1 cellular context compared by ENCODE assay signal in the genomic region with DNA sequence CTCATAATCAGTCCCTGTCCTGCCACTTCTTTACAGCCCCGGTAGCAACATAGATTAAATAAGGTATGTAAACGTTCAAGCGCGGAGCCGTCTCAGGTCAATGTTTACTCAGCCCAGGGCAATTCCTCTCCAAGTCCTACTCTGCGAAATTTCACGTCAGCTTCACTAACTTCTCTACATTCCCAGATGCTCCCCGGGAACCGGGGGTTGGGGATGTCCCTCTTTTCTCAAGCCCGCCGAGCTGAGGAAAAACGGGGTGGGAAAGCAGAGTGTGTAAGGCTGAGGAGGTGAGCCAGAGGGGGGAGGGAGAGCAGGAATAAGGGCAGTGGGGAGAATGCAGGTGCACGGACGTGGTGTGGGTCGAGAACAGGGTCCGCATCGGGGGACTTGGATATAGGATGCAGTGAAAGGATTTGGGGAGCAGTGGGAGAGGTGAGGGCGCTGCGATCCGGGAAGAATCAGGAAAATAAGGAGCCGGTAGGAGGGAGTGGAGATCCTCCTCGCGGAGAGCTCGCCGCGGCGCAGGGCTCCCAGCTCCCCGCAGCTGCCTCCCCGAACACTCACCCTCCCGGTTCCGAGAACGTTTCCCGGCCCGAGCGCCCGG.
TF ChIP-seq lines count a peak whose summit lies in the region.

No MANE protein-coding gene starts in this region.

TF ChIP-seq in HepG2, 621 proteins besides CTCF, POLR2A, EP300 and RAD21 (continued from another document and continues in another):
- TF ChIP-seq, protein P1, sequence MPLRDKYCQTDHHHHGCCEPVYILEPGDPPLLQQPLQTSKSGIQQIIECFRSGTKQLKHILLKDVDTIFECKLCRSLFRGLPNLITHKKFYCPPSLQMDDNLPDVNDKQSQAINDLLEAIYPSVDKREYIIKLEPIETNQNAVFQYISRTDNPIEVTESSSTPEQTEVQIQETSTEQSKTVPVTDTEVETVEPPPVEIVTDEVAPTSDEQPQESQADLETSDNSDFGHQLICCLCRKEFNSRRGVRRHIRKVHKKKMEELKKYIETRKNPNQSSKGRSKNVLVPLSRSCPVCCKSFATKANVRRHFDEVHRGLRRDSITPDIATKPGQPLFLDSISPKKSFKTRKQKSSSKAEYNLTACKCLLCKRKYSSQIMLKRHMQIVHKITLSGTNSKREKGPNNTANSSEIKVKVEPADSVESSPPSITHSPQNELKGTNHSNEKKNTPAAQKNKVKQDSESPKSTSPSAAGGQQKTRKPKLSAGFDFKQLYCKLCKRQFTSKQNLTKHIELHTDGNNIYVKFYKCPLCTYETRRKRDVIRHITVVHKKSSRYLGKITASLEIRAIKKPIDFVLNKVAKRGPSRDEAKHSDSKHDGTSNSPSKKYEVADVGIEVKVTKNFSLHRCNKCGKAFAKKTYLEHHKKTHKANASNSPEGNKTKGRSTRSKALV (CRISPR knock-in tag; IDR thresholded peaks at IDR 0.05) = no peak
- TF ChIP-seq ZNF468 (CRISPR knock-in tag; IDR thresholded peaks at IDR 0.05) (no peak), SP140L (CRISPR knock-in tag; IDR thresholded peaks at IDR 0.05; ENCODE audit: borderline replicate concordance) (no peak), KAT8 (CRISPR knock-in tag; IDR thresholded peaks at IDR 0.05) (peak; percentile 29; the same call in 1 of the 2 replicates), CEBPG (CRISPR knock-in tag; IDR thresholded peaks at IDR 0.05) (no peak), ZBTB38 (CRISPR knock-in tag; IDR thresholded peaks at IDR 0.05) (no peak; the same call in 1 of the 2 replicates), ZNF678 (CRISPR knock-in tag; IDR thresholded peaks at IDR 0.05) (0 out of 2 replicates have a peak, but pooled peaks have one; percentile 26), JARID2 (CRISPR knock-in tag; IDR thresholded peaks at IDR 0.05; ENCODE audit: insufficient replicate concordance) (no peak), ZNF577 (CRISPR knock-in tag; IDR thresholded peaks at IDR 0.05; ENCODE audit: borderline replicate concordance, low read depth) (no peak), NFIC (IDR thresholded peaks at IDR 0.05; ENCODE audit: low read length) (no peak), JDP2 (CRISPR knock-in tag; IDR thresholded peaks at IDR 0.05; ENCODE audit: borderline replicate concordance) (no peak), ZNF713 (CRISPR knock-in tag; IDR thresholded peaks at IDR 0.05) (0 out of 2 replicates have a peak, but pooled peaks have one; percentile 33), ZKSCAN5 (CRISPR knock-in tag; IDR thresholded peaks at IDR 0.05) (no peak), ZNF253 (CRISPR knock-in tag; IDR thresholded peaks at IDR 0.05; ENCODE audit: borderline replicate concordance) (0 out of 2 replicates have a peak, but pooled peaks have one; percentile 15), RAD51 (IDR thresholded peaks at IDR 0.05; ENCODE audit: borderline replicate concordance) (no peak), ZNF83 (CRISPR knock-in tag; IDR thresholded peaks at IDR 0.05; ENCODE audit: borderline replicate concordance) (no peak), ZIK1 (CRISPR knock-in tag; IDR thresholded peaks at IDR 0.05; ENCODE audit: borderline replicate concordance, low read depth) (0 out of 2 replicates have a peak, but pooled peaks have one; percentile 18), XRCC5 (optimal IDR thresholded peaks at IDR 0.05; ENCODE audit: low read length) (peak; percentile 58), ZFP82 (CRISPR knock-in tag; IDR thresholded peaks at IDR 0.05; ENCODE audit: borderline replicate concordance) (no peak), ZFP90 (CRISPR knock-in tag; IDR thresholded peaks at IDR 0.05; ENCODE audit: borderline replicate concordance) (peak; percentile 62; the same call in 1 of the 2 replicates)
- TF ChIP-seq, protein P2, sequence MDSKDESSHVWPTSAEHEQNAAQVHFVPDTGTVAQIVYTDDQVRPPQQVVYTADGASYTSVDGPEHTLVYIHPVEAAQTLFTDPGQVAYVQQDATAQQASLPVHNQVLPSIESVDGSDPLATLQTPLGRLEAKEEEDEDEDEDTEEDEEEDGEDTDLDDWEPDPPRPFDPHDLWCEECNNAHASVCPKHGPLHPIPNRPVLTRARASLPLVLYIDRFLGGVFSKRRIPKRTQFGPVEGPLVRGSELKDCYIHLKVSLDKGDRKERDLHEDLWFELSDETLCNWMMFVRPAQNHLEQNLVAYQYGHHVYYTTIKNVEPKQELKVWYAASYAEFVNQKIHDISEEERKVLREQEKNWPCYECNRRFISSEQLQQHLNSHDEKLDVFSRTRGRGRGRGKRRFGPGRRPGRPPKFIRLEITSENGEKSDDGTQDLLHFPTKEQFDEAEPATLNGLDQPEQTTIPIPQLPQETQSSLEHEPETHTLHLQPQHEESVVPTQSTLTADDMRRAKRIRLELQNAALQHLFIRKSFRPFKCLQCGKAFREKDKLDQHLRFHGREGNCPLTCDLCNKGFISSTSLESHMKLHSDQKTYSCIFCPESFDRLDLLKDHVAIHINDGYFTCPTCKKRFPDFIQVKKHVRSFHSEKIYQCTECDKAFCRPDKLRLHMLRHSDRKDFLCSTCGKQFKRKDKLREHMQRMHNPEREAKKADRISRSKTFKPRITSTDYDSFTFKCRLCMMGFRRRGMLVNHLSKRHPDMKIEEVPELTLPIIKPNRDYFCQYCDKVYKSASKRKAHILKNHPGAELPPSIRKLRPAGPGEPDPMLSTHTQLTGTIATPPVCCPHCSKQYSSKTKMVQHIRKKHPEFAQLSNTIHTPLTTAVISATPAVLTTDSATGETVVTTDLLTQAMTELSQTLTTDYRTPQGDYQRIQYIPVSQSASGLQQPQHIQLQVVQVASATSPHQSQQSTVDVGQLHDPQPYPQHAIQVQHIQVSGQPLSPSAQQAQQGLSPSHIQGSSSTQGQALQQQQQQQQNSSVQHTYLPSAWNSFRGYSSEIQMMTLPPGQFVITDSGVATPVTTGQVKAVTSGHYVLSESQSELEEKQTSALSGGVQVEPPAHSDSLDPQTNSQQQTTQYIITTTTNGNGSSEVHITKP (CRISPR knock-in tag; IDR thresholded peaks at IDR 0.05; ENCODE audit: low read depth) = no peak
- TF ChIP-seq, protein P3, sequence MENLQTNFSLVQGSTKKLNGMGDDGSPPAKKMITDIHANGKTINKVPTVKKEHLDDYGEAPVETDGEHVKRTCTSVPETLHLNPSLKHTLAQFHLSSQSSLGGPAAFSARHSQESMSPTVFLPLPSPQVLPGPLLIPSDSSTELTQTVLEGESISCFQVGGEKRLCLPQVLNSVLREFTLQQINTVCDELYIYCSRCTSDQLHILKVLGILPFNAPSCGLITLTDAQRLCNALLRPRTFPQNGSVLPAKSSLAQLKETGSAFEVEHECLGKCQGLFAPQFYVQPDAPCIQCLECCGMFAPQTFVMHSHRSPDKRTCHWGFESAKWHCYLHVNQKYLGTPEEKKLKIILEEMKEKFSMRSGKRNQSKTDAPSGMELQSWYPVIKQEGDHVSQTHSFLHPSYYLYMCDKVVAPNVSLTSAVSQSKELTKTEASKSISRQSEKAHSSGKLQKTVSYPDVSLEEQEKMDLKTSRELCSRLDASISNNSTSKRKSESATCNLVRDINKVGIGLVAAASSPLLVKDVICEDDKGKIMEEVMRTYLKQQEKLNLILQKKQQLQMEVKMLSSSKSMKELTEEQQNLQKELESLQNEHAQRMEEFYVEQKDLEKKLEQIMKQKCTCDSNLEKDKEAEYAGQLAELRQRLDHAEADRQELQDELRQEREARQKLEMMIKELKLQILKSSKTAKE (CRISPR knock-in tag; IDR thresholded peaks at IDR 0.05; ENCODE audit: borderline replicate concordance) = peak; percentile 73
- TF ChIP-seq, protein P4, sequence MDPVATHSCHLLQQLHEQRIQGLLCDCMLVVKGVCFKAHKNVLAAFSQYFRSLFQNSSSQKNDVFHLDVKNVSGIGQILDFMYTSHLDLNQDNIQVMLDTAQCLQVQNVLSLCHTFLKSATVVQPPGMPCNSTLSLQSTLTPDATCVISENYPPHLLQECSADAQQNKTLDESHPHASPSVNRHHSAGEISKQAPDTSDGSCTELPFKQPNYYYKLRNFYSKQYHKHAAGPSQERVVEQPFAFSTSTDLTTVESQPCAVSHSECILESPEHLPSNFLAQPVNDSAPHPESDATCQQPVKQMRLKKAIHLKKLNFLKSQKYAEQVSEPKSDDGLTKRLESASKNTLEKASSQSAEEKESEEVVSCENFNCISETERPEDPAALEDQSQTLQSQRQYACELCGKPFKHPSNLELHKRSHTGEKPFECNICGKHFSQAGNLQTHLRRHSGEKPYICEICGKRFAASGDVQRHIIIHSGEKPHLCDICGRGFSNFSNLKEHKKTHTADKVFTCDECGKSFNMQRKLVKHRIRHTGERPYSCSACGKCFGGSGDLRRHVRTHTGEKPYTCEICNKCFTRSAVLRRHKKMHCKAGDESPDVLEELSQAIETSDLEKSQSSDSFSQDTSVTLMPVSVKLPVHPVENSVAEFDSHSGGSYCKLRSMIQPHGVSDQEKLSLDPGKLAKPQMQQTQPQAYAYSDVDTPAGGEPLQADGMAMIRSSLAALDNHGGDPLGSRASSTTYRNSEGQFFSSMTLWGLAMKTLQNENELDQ (CRISPR knock-in tag; IDR thresholded peaks at IDR 0.05; ENCODE audit: borderline replicate concordance) = no peak
- TF ChIP-seq, protein P5, sequence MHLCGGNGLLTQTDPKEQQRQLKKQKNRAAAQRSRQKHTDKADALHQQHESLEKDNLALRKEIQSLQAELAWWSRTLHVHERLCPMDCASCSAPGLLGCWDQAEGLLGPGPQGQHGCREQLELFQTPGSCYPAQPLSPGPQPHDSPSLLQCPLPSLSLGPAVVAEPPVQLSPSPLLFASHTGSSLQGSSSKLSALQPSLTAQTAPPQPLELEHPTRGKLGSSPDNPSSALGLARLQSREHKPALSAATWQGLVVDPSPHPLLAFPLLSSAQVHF (CRISPR knock-in tag; IDR thresholded peaks at IDR 0.05) = 0 out of 2 replicates have a peak, but pooled peaks have one; percentile 18
- TF ChIP-seq, protein P6, sequence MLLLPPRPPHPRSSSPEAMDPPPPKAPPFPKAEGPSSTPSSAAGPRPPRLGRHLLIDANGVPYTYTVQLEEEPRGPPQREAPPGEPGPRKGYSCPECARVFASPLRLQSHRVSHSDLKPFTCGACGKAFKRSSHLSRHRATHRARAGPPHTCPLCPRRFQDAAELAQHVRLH (CRISPR knock-in tag; IDR thresholded peaks at IDR 0.05; ENCODE audit: borderline replicate concordance, low read depth) = 0 out of 2 replicates have a peak, but pooled peaks have one; percentile 28
- TF ChIP-seq, protein P7, sequence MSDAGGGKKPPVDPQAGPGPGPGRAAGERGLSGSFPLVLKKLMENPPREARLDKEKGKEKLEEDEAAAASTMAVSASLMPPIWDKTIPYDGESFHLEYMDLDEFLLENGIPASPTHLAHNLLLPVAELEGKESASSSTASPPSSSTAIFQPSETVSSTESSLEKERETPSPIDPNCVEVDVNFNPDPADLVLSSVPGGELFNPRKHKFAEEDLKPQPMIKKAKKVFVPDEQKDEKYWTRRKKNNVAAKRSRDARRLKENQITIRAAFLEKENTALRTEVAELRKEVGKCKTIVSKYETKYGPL (CRISPR knock-in tag; IDR thresholded peaks at IDR 0.05) = no peak
- TF ChIP-seq, protein P8, sequence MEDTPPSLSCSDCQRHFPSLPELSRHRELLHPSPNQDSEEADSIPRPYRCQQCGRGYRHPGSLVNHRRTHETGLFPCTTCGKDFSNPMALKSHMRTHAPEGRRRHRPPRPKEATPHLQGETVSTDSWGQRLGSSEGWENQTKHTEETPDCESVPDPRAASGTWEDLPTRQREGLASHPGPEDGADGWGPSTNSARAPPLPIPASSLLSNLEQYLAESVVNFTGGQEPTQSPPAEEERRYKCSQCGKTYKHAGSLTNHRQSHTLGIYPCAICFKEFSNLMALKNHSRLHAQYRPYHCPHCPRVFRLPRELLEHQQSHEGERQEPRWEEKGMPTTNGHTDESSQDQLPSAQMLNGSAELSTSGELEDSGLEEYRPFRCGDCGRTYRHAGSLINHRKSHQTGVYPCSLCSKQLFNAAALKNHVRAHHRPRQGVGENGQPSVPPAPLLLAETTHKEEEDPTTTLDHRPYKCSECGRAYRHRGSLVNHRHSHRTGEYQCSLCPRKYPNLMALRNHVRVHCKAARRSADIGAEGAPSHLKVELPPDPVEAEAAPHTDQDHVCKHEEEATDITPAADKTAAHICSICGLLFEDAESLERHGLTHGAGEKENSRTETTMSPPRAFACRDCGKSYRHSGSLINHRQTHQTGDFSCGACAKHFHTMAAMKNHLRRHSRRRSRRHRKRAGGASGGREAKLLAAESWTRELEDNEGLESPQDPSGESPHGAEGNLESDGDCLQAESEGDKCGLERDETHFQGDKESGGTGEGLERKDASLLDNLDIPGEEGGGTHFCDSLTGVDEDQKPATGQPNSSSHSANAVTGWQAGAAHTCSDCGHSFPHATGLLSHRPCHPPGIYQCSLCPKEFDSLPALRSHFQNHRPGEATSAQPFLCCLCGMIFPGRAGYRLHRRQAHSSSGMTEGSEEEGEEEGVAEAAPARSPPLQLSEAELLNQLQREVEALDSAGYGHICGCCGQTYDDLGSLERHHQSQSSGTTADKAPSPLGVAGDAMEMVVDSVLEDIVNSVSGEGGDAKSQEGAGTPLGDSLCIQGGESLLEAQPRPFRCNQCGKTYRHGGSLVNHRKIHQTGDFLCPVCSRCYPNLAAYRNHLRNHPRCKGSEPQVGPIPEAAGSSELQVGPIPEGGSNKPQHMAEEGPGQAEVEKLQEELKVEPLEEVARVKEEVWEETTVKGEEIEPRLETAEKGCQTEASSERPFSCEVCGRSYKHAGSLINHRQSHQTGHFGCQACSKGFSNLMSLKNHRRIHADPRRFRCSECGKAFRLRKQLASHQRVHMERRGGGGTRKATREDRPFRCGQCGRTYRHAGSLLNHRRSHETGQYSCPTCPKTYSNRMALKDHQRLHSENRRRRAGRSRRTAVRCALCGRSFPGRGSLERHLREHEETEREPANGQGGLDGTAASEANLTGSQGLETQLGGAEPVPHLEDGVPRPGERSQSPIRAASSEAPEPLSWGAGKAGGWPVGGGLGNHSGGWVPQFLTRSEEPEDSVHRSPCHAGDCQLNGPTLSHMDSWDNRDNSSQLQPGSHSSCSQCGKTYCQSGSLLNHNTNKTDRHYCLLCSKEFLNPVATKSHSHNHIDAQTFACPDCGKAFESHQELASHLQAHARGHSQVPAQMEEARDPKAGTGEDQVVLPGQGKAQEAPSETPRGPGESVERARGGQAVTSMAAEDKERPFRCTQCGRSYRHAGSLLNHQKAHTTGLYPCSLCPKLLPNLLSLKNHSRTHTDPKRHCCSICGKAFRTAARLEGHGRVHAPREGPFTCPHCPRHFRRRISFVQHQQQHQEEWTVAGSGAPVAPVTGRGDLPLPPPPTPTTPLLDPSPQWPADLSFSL (CRISPR knock-in tag; IDR thresholded peaks at IDR 0.05) = no peak
- TF ChIP-seq, protein P9, sequence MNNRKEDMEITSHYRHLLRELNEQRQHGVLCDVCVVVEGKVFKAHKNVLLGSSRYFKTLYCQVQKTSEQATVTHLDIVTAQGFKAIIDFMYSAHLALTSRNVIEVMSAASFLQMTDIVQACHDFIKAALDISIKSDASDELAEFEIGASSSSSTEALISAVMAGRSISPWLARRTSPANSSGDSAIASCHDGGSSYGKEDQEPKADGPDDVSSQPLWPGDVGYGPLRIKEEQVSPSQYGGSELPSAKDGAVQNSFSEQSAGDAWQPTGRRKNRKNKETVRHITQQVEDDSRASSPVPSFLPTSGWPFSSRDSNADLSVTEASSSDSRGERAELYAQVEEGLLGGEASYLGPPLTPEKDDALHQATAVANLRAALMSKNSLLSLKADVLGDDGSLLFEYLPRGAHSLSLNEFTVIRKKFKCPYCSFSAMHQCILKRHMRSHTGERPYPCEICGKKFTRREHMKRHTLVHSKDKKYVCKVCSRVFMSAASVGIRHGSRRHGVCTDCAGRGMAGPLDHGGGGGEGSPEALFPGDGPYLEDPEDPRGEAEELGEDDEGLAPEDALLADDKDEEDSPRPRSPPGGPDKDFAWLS (CRISPR knock-in tag; IDR thresholded peaks at IDR 0.05; ENCODE audit: borderline replicate concordance) = no peak
- TF ChIP-seq, protein P10, sequence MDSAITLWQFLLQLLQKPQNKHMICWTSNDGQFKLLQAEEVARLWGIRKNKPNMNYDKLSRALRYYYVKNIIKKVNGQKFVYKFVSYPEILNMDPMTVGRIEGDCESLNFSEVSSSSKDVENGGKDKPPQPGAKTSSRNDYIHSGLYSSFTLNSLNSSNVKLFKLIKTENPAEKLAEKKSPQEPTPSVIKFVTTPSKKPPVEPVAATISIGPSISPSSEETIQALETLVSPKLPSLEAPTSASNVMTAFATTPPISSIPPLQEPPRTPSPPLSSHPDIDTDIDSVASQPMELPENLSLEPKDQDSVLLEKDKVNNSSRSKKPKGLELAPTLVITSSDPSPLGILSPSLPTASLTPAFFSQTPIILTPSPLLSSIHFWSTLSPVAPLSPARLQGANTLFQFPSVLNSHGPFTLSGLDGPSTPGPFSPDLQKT (CRISPR knock-in tag; IDR thresholded peaks at IDR 0.05; ENCODE audit: borderline replicate concordance) = no peak
